In the genomic region with DNA sequence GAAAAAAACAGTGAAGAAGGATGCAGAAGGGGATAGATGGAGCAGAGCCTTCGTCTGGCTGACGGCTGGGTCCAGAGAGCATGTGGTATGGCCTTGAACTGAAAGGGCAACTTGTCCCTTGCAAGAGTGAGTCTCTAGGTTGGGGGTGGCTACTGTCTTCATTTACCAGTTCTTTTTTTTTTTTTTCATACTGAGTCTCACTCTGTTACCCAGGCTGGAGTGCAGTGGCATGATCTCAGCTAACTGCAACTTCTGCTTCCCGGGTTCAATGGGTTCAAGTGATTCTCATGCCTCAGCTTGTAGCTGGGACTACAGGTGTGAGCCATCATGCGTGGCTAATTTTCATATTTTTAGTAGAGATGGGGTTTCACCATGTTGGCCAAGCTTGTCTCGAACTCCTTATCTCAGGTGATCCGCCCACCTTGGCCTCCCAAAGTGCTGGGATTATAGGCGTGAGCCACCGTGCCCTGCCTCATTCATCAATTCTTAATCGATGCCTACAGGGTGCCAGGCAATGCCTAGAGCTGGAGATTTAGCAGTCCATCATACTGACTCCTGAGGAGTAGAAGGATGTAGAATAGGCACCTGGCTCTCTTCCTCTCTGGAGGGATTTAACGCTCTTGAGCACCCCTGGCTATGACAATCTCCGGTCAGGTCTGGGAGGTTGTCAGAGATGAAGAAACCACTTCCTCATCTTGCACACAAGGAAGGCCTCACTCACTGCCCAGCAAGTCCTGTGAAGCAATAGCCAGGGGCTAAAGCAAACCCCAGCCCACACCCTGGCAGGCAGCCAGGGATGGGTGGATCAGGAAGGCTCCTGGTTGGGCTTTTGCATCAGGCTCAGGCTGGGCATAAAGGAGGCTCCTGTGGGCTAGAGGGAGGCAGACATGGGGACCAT, we compare ENCODE assay signal across 9 cellular contexts. TPM values are rescaled to one million over a fixed set of nuclear protein-coding genes. Genes with fewer than 3 reads are reported as not detected.
DNase-seq lines count a peak whose midpoint lies in the region; ATAC-seq and TF ChIP-seq lines count a peak whose summit lies in the region.
"Had no signal": no experiment of that assay in that cellular context is flagged by ENCODE, and none has a peak within 500 bp of the region (broad histone marks: within the 10 kb centered on the region; RNA-seq: fewer than 3 reads in every experiment).

A gene with protein sequence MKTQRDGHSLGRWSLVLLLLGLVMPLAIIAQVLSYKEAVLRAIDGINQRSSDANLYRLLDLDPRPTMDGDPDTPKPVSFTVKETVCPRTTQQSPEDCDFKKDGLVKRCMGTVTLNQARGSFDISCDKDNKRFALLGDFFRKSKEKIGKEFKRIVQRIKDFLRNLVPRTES (plus strand): TSS at position 880 of the 898 bp plus-strand sequence. CDS start 17 bp downstream, at position 897.

- DNase-seq in NCI-H748 (lab: John Stamatoyannopoulos, UW; ENCODE audit: unreplicated experiment) (peak; percentile 57), NCI-H748 treated with DMSO at 0.1 percent for 48 hours (lab: John Stamatoyannopoulos, UW) (no peak), left ventricle myocardium superior (peak; percentile 82), tibial nerve (ENCODE audit: low spot score in 2 of 2) (peak; percentile 32 to 35), OCI-M2 (lab: John Stamatoyannopoulos, UW; ENCODE audit: unreplicated experiment) (no peak)
- no peak for DNase-seq in stimulated activated CD4-positive, alpha-beta T cell treated with anti-CD3 and anti-CD28 coated beads, Interleukin-15, amount 100 ng/mL, for 24 hours
- DNase-seq: DND-41 had no signal

- H3K9me3 ChIP-seq in SU-DHL-6 (ENCODE audit: insufficient read depth, low read length) (no peaks in the 10 kb centered on the region), tibial nerve (no peaks in the 10 kb centered on the region)

- H2AFZ ChIP-seq in SU-DHL-6 (ENCODE audit: low read depth, low read length, severe bottlenecking), result no peak within 1 kb of the TSS

- H3F3A ChIP-seq in SU-DHL-6 (ENCODE audit: insufficient read depth), result peaks cover 24% of the 10 kb centered on the region

- TF ChIP-seq POLR2A in tibial nerve (IDR thresholded peaks at IDR 0.05), result no peak

- H3K9ac ChIP-seq in SU-DHL-6 (ENCODE audit: low read length), result peak within 1 kb of the TSS; percentile 34

- H3K27ac ChIP-seq in SU-DHL-6 (ENCODE audit: low read depth, low read length) (peak within 1 kb of the TSS; percentile 89), tibial nerve (no peak within 1 kb of the TSS)

- peak within 1 kb of the TSS; percentile 16 for H3K4me3 ChIP-seq in SU-DHL-6 (ENCODE audit: insufficient read depth, low read length, poor library complexity, severe bottlenecking)
- no peak within 1 kb of the TSS for H3K4me3 ChIP-seq in tibial nerve

- ATAC-seq in HG03342 (IDR thresholded peaks at IDR 0.05; ENCODE audit: unreplicated experiment) (peak; percentile 56), left ventricle myocardium superior (peak; percentile 42)

- no peaks in the 10 kb centered on the region for H3K9me2 ChIP-seq in SU-DHL-6 (replicated peaks; ENCODE audit: insufficient read depth, low read length)

- no peaks in the 10 kb centered on the region for H3K27me3 ChIP-seq in SU-DHL-6 (ENCODE audit: low read length)
- H3K27me3 ChIP-seq in tibial nerve, result no peaks in the 10 kb centered on the region

- no peaks in the 10 kb centered on the region for H3K4me1 ChIP-seq in tibial nerve

- no peaks in the 10 kb centered on the region for H3K79me2 ChIP-seq in SU-DHL-6 (ENCODE audit: insufficient read depth, low read length)

- H3K36me3 ChIP-seq in SU-DHL-6 (ENCODE audit: low read length), result no peaks in the 10 kb centered on the region
- no peaks in the 10 kb centered on the region for H3K36me3 ChIP-seq in tibial nerve

- TF ChIP-seq EP300 in tibial nerve (IDR thresholded peaks at IDR 0.05), result peak in 1 of 2 donors; percentile 41

- peak within 1 kb of the TSS; percentile 55 for H3K4me2 ChIP-seq in SU-DHL-6 (ENCODE audit: low read depth, low read length, poor library complexity, severe bottlenecking)

- no peaks in the 10 kb centered on the region for H4K20me1 ChIP-seq in SU-DHL-6 (ENCODE audit: low read depth, low read length)

- intact Hi-C loops in left ventricle myocardium superior (cut with micrococcal nuclease), result no loop called here

- WGBS in tibial nerve, 2 donors, result 86 to 88% methylated on average over 11 of the region's 11 CpGs

- TF ChIP-seq CTCF in SU-DHL-6 (IDR thresholded peaks at IDR 0.05; ENCODE audit: insufficient read depth, low read length, poor library complexity, severe bottlenecking) (no peak), tibial nerve (IDR thresholded peaks at IDR 0.05) (no peak)

RNA-seq across cellular contexts. Expression of the gene that starts here (rescaled TPM):
- total RNA-seq in left ventricle myocardium superior, result not detected
- total RNA-seq in tibial nerve, result under 1 TPM in 1 of 4 donors, not detected in 3; 0.63 TPM

Comparison
In these comparisons a context has a peak if more than half of its experiments do, and no peak if none do; other contexts are left out.
1. Peak in DNase-seq and ATAC-seq in left ventricle myocardium superior; RNA of the gene not detected or under 1 TPM.
2. Peak in DNase-seq in tibial nerve; RNA of the gene not detected or under 1 TPM.